9 cellular contexts compared by ENCODE assay signal in genomic region chr19:57615346-57615745, GRCh38. TPM values are rescaled to one million over a fixed set of nuclear protein-coding genes. Genes with fewer than 3 reads are reported as not detected.
DNase-seq lines count a peak whose midpoint lies in the region; ATAC-seq and TF ChIP-seq lines count a peak whose summit lies in the region.
"Had no signal": no experiment of that assay in that cellular context is flagged by ENCODE, and none has a peak within 500 bp of the region (broad histone marks: within the 10 kb centered on the region; RNA-seq: fewer than 3 reads in every experiment).

No MANE protein-coding gene starts in this region.

- H3K9ac ChIP-seq in rectal smooth muscle tissue (ENCODE audit: low read length): no peak overlapping the region

- TF ChIP-seq CTCF in epithelial cell of esophagus (IDR thresholded peaks at IDR 0.05; ENCODE audit: insufficient read depth, low read depth, low read length, missing control alignments): no peak

- peaks cover 3% of the 10 kb centered on the region for H3K4me1 ChIP-seq in rectal smooth muscle tissue (ENCODE audit: control insufficient read depth, insufficient read depth, low read length)

- no peak overlapping the region for H3K27ac ChIP-seq in rectal smooth muscle tissue (ENCODE audit: low read depth, low read length)

- peak overlapping the region; percentile 91 for H3K4me3 ChIP-seq in epithelial cell of esophagus (ENCODE audit: low read length)
- peak overlapping the region; percentile 89 for H3K4me3 ChIP-seq in rectal smooth muscle tissue (ENCODE audit: low read length)

- no peaks in the 10 kb centered on the region for H3K27me3 ChIP-seq in rectal smooth muscle tissue (ENCODE audit: control insufficient read depth, insufficient read depth, low read length)

- H3K36me3 ChIP-seq in rectal smooth muscle tissue (ENCODE audit: control insufficient read depth, insufficient read depth, low read length): peaks cover 44% of the 10 kb centered on the region

- ATAC-seq in GM18520 (IDR thresholded peaks at IDR 0.05; ENCODE audit: unreplicated experiment) (no peak), GM19452 (IDR thresholded peaks at IDR 0.05; ENCODE audit: unreplicated experiment) (no peak)

- peak; percentile 21 for DNase-seq in ELR (ENCODE audit: low read depth)
- peak; percentile 21 for DNase-seq in RPMI7951 (ENCODE audit: low read depth)
- no peak for DNase-seq in epithelial cell of esophagus (ENCODE audit: low read depth)
- no peak for DNase-seq in foreskin melanocyte
- no peak for DNase-seq in epidermal melanocyte (ENCODE audit: insufficient read length, low spot score)
- DNase-seq: activated gamma-delta T cell treated with Interleukin-2 at 50 U/mL for 16 hours had no signal

RNA-seq across cellular contexts. Expression of gene ZNF134, which starts 1.3 kb away (rescaled TPM):
- total RNA-seq in RPMI7951 (2014; rRNA removed; shearing (Covaris generic)): 14.2 and 21.3 TPM in 2 replicates

RNA-seq across cellular contexts. Expression of gene ZNF530, which starts 15.7 kb away (rescaled TPM):
- 12.7 and 17.7 TPM in 2 replicates for total RNA-seq in RPMI7951 (2014; rRNA removed; shearing (Covaris generic))

RNA-seq across cellular contexts. Expression of gene ZNF211, which starts 17.6 kb away (rescaled TPM):
- 9.7 and 10.1 TPM in 2 replicates for total RNA-seq in RPMI7951 (2014; rRNA removed; shearing (Covaris generic))

RNA-seq across cellular contexts. Expression of gene ZIK1, which starts 31.4 kb away (rescaled TPM):
- 9.9 and 11.6 TPM in 2 replicates for total RNA-seq in RPMI7951 (2014; rRNA removed; shearing (Covaris generic))

RNA-seq across cellular contexts. Expression of gene ZNF416, which starts 36.6 kb away (rescaled TPM):
- 6.1 and 6.3 TPM in 2 replicates for total RNA-seq in RPMI7951 (2014; rRNA removed; shearing (Covaris generic))

Comparison
In these comparisons a context has a peak if more than half of its experiments do, and no peak if none do; other contexts are left out.
1. DNase-seq: peak in ELR (single experiment) and RPMI7951 (single experiment); none in epithelial cell of esophagus (single experiment), foreskin melanocyte (single experiment) and epidermal melanocyte (single experiment).